In the genomic region with DNA sequence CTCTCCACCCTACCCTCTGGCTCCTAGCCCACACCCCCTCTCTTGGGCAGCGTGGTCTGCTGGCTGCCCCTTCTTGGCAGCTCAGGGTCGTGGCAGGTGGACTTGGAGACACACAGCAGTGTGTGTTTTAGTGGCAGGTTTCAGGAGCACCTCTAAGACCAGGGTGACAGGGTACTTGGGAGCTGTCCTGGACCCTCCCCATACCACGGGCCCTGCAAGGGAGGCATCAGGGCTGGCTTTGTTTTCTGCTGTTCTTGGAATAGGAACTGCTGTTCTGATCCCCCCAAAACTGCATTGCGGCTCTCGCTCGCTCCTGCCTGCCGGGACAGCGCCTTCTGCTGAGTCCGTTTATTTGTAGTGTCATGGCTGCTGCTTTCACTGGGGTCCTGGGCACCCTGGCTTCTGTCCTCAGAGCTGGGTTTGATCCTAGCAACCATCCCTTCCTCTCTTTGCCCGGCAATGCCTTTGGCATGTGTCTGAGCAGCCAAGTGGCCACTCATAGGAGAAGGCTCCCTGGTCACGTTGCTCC, we compare ENCODE assay signal across 1 cellular context.
TF ChIP-seq lines count a peak whose summit lies in the region.

No MANE protein-coding gene starts in this region.

TF ChIP-seq in HepG2, 621 proteins besides CTCF, POLR2A, EP300 and RAD21:
- TF ChIP-seq ZSCAN21 (CRISPR knock-in tag; IDR thresholded peaks at IDR 0.05; ENCODE audit: borderline replicate concordance): no peak
- TF ChIP-seq KDM2A (CRISPR knock-in tag; IDR thresholded peaks at IDR 0.05; ENCODE audit: borderline replicate concordance, low read depth): peak; percentile 42; the same call in 1 of the 2 replicates
- peak; percentile 47 for TF ChIP-seq AGO2 (optimal IDR thresholded peaks at IDR 0.05; ENCODE audit: low read depth, low read length)
- TF ChIP-seq AKAP8 (CRISPR knock-in tag; IDR thresholded peaks at IDR 0.05): peak; percentile 28; the same call in 1 of the 2 replicates
